ENCODE assay signal across 1 cellular context in the genomic region with DNA sequence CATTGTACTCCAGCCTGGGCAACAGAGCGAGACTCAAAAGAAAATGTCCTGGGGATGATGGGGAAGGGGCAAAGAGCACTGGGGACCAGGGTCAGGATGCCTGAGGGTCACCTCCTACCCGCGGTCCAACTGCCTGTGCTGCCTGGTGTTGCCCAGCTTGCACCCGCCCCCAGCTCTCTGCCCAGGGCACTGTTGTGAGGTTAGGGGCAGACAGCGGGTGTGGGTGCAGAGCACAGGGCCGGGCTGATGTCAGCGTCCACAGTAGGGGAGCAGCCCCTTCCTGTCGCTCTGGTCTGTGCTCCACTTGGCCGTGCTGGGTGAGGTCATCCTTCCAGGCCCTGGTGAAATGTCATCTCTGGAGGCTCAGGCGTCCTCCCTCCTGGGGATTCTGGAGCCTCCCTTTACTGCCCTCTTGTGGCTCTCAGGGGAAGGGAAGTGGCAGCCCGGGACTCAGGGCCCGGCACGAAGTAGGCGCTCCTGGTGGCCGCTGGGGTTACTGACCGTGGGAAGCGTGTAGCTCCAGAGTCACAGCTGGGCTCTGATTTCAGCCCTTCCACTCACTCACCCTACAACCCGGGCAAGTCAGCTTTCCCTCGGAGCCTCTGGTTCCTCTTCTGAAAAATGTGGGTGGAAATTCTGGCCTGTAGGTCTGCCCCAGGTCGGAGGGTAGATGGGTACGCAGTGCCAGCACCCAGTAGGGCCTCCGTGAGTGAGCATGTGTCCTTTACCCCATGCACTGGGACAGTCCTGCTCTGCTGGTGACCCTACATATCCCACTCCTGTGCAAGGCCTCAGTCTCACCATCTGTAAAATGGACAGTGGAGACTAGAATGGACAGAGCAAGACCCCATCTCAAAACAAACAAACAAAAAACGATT.
A peak's percentile ranks its signal among the peaks of the same experiment; 100 is the strongest.
TF ChIP-seq lines count a peak whose summit lies in the region.

No MANE protein-coding gene starts in this region.

TF ChIP-seq in HEK293, 187 proteins besides CTCF, POLR2A, EP300 and RAD21 (continued from another document):
- TF ChIP-seq ZNF132 (tag by site-specific recombination; IDR thresholded peaks at IDR 0.05; ENCODE audit: borderline replicate concordance) (no peak), PRDM1 (tag by site-specific recombination; IDR thresholded peaks at IDR 0.05) (no peak), ZFP41 (tag by site-specific recombination; IDR thresholded peaks at IDR 0.05; ENCODE audit: borderline replicate concordance) (no peak), ZNF600 (tag by site-specific recombination; IDR thresholded peaks at IDR 0.05) (peak; percentile 79), KLF16 (tag by site-specific recombination; IDR thresholded peaks at IDR 0.05) (peak; percentile 58), ZNF157 (tag by site-specific recombination; IDR thresholded peaks at IDR 0.05) (no peak), ZNF830 (tag by site-specific recombination; IDR thresholded peaks at IDR 0.05; ENCODE audit: low read depth) (no peak), FEZF1 (tag by site-specific recombination; IDR thresholded peaks at IDR 0.05) (no peak), ZBTB21 (tag by site-specific recombination; IDR thresholded peaks at IDR 0.05) (peak; percentile 77), IKZF3 (tag by site-specific recombination; IDR thresholded peaks at IDR 0.05) (peak; percentile 91), SP2 (tag by site-specific recombination; IDR thresholded peaks at IDR 0.05) (peak; percentile 48), MEIS1 (CRISPR knock-in tag; IDR thresholded peaks at IDR 0.05; ENCODE audit: borderline replicate concordance) (no peak), ZNF114 (tag by site-specific recombination; IDR thresholded peaks at IDR 0.05) (no peak), ZNF10 (tag by site-specific recombination; IDR thresholded peaks at IDR 0.05) (no peak), ZNF23 (tag by site-specific recombination; IDR thresholded peaks at IDR 0.05; ENCODE audit: borderline replicate concordance) (no peak), ZNF350 (tag by site-specific recombination; IDR thresholded peaks at IDR 0.05) (no peak), ZBTB20 (tag by site-specific recombination; IDR thresholded peaks at IDR 0.05) (peak; percentile 88), ZNF664 (tag by site-specific recombination; IDR thresholded peaks at IDR 0.05) (no peak), SCRT1 (tag by site-specific recombination; IDR thresholded peaks at IDR 0.05; ENCODE audit: borderline replicate concordance) (no peak), ZNF514 (tag by site-specific recombination; IDR thresholded peaks at IDR 0.05) (no peak)
- TF ChIP-seq, protein P1, sequence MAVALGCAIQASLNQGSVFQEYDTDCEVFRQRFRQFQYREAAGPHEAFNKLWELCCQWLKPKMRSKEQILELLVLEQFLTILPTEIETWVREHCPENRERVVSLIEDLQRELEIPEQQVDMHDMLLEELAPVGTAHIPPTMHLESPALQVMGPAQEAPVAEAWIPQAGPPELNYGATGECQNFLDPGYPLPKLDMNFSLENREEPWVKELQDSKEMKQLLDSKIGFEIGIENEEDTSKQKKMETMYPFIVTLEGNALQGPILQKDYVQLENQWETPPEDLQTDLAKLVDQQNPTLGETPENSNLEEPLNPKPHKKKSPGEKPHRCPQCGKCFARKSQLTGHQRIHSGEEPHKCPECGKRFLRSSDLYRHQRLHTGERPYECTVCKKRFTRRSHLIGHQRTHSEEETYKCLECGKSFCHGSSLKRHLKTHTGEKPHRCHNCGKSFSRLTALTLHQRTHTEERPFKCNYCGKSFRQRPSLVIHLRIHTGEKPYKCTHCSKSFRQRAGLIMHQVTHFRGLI (tag by site-specific recombination; IDR thresholded peaks at IDR 0.05): no peak
- TF ChIP-seq, protein P2, sequence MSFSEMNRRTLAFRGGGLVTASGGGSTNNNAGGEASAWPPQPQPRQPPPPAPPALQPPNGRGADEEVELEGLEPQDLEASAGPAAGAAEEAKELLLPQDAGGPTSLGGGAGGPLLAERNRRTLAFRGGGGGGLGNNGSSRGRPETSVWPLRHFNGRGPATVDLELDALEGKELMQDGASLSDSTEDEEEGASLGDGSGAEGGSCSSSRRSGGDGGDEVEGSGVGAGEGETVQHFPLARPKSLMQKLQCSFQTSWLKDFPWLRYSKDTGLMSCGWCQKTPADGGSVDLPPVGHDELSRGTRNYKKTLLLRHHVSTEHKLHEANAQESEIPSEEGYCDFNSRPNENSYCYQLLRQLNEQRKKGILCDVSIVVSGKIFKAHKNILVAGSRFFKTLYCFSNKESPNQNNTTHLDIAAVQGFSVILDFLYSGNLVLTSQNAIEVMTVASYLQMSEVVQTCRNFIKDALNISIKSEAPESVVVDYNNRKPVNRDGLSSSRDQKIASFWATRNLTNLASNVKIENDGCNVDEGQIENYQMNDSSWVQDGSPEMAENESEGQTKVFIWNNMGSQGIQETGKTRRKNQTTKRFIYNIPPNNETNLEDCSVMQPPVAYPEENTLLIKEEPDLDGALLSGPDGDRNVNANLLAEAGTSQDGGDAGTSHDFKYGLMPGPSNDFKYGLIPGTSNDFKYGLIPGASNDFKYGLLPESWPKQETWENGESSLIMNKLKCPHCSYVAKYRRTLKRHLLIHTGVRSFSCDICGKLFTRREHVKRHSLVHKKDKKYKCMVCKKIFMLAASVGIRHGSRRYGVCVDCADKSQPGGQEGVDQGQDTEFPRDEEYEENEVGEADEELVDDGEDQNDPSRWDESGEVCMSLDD (tag by site-specific recombination; IDR thresholded peaks at IDR 0.05): peak; percentile 60; the same call in 1 of the 2 replicates
